In genomic region chr10:118046491-118047362, GRCh38 we compare ENCODE assay signal across 8 cellular contexts. TPM values are rescaled to one million over a fixed set of nuclear protein-coding genes. Genes with fewer than 3 reads are reported as not detected.
DNase-seq lines count a peak whose midpoint lies in the region; TF ChIP-seq lines count a peak whose summit lies in the region.

Gene RAB11FIP2, minus strand, starts transcription at chr10:118046941. Its CDS starts 778 bp downstream, at chr10:118046163.

- no peak for TF ChIP-seq CTCF in suprapubic skin (IDR thresholded peaks at IDR 0.05)

- peaks cover 43% of the 10 kb centered on the region for H3K4me1 Mint-ChIP-seq in activated naive CD4-positive, alpha-beta T cell treated with anti-CD3 and anti-CD28 coated beads, Interleukin-2, amount 10 ng/mL, durations not matched to agents 7 days and 5 days

- peak; percentile 82 for DNase-seq in GM04504 (ENCODE audit: low read depth)
- peak; percentile 91 for DNase-seq in HCEC 1CT
- peak; percentile 93 for DNase-seq in MG63
- DNase-seq in SK-N-DZ (ENCODE audit: low spot score), result peak; percentile 90
- peak; percentile 97 for DNase-seq in activated naive CD4-positive, alpha-beta T cell treated with anti-CD3 and anti-CD28 coated beads, Interleukin-2, amount 10 ng/mL, durations not matched to agents 7 days and 5 days
- DNase-seq in globus pallidus (ENCODE audit: low spot score), result peak; percentile 94
- DNase-seq in occipital lobe (lab: John Stamatoyannopoulos, UW), result peak; percentile 92
- peak; percentile 98 to 99 for DNase-seq in suprapubic skin (ENCODE audit: low spot score in 2 of 2)

- H3K27me3 ChIP-seq in MG63 (no peaks in the 10 kb centered on the region), suprapubic skin (no peaks in the 10 kb centered on the region)

- peaks cover 39% of the 10 kb centered on the region for H3K4me1 ChIP-seq in suprapubic skin

- H3K27ac ChIP-seq in suprapubic skin, result peak within 1 kb of the TSS; percentile 97

- H3K36me3 Mint-ChIP-seq in activated naive CD4-positive, alpha-beta T cell treated with anti-CD3 and anti-CD28 coated beads, Interleukin-2, amount 10 ng/mL, durations not matched to agents 7 days and 5 days, result no peaks in the 10 kb centered on the region

- peak within 1 kb of the TSS; percentile 82 for H3K27ac Mint-ChIP-seq in activated naive CD4-positive, alpha-beta T cell treated with anti-CD3 and anti-CD28 coated beads, Interleukin-2, amount 10 ng/mL, durations not matched to agents 7 days and 5 days

- H3K4me3 Mint-ChIP-seq in activated naive CD4-positive, alpha-beta T cell treated with anti-CD3 and anti-CD28 coated beads, Interleukin-2, amount 10 ng/mL, durations not matched to agents 7 days and 5 days, result peak within 1 kb of the TSS; percentile 86

- H3K36me3 ChIP-seq in MG63 (no peaks in the 10 kb centered on the region), suprapubic skin (no peaks in the 10 kb centered on the region)

- H3K9me3 Mint-ChIP-seq in activated naive CD4-positive, alpha-beta T cell treated with anti-CD3 and anti-CD28 coated beads, Interleukin-2, amount 10 ng/mL, durations not matched to agents 7 days and 5 days, result no peaks in the 10 kb centered on the region

- 3% methylated on average over 35 of the region's 80 CpGs for WGBS in suprapubic skin

- peak in 1 of 2 donors; percentile 64 for TF ChIP-seq POLR2A in suprapubic skin (IDR thresholded peaks at IDR 0.05)

- no peaks in the 10 kb centered on the region for H3K27me3 Mint-ChIP-seq in activated naive CD4-positive, alpha-beta T cell treated with anti-CD3 and anti-CD28 coated beads, Interleukin-2, amount 10 ng/mL, durations not matched to agents 7 days and 5 days

- CTCF ChIA-PET in activated naive CD4-positive, alpha-beta T cell treated with anti-CD3 and anti-CD28 coated beads, Interleukin-2, amount 10 ng/mL, durations not matched to agents 7 days and 5 days (lab: Charles Lee), result interaction anchor here (0.6 kb wide), 1 partner anchor 521 kb away, joined by 3 read pairs; no protein-coding TSS in a partner anchor

- no peak for TF ChIP-seq EP300 in suprapubic skin (IDR thresholded peaks at IDR 0.05)

- H3K9me3 ChIP-seq in MG63 (no peaks in the 10 kb centered on the region), suprapubic skin (no peaks in the 10 kb centered on the region)

- H3K4me3 ChIP-seq in MG63, result peak within 1 kb of the TSS; percentile 75
- peak within 1 kb of the TSS; percentile 83 for H3K4me3 ChIP-seq in suprapubic skin

RNA-seq across cellular contexts. Expression of gene RAB11FIP2, which starts in this region (rescaled TPM):
- 10.4 and 11.2 TPM in 2 replicates for total RNA-seq in MG63 (2014; rRNA removed; shearing (Covaris generic); ENCODE audit: low replicate concordance)
- 13.1 and 13.9 TPM in 2 replicates for polyA plus RNA-seq in SK-N-DZ (2014; cell fraction: cytosol; rRNA removed)
- 15.0 and 18.2 TPM in 2 replicates for polyA plus RNA-seq in SK-N-DZ (2014; cell fraction: nucleus; rRNA removed)
- total RNA-seq in occipital lobe (60.5 TPM), suprapubic skin (10 to 100 TPM; 10.2 to 29.0 (median 13.0) TPM)

Comparison
In these comparisons a context has a peak if more than half of its experiments do, and no peak if none do; other contexts are left out.
1. Peak in every context shown above with its lines: DNase-seq, H3K4me3 ChIP-seq and H3K27ac ChIP-seq.